ENCODE assay signal across 8 cellular contexts in the genomic region with DNA sequence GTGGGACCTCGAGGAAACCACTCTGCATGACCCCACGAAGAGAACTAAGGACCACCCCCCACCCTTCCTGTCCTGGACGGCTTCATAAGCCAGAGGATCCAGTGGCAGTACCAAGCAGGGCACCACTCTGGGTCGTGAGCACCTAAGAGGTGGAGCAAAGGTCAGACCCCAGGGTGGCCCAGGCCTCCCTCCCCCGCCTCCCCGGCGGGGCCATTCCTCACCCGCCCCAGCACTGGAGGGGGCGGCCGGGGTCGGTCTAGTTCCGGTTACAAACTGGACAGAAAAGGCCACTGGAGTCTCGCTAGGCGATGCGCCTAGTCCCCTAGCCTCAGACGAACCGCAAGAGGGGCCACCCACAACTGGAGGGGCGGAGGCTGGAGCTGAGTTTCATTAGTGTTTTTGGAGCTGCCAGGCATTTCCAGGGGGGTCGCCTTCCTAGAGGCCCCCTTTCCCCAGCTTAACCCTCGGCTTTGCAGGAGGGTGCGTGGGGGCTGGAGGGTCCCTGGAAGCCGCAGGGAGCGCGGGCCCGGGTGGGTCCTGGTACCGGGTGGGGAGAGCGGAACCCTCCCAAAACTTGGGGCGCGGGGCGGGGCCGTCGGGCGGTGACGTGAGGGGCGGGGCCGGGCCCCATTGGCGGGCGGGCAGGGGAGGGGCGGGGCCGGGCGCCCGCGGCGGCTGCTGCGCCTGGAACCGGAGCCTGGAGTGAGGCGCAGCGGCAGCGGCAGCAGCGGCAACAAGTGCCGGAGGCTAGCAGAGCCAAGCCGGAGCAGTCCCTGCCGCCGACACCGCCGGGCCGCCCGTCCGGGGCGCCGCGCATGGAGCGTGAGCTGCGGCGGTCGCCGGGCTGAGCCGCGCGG. TPM values are rescaled to one million over a fixed set of nuclear protein-coding genes. Genes with fewer than 3 reads are reported as not detected.
A peak's percentile ranks its signal among the peaks of the same experiment; 100 is the strongest.
DNase-seq lines count a peak whose midpoint lies in the region; ATAC-seq, FAIRE-seq and TF ChIP-seq lines count a peak whose summit lies in the region.

Gene B3GNT2 (plus strand): TSS at position 695 of the 857 bp plus-strand sequence. CDS start 26,106 bp downstream, outside the sequence.

- H3K4me1 ChIP-seq in kidney (ENCODE audit: control insufficient read depth in 1 of 2, insufficient read depth in 1 of 2, low read depth in 1 of 2, low read length in 2 of 2) = peaks cover 20 to 23% of the 10 kb centered on the region in 2 donors

- peak within 1 kb of the TSS; percentile 76 to 84 for H3K4me3 ChIP-seq in kidney (ENCODE audit: low read length in 2 of 2)

- DNase-seq in NCI-H1694 treated with DMSO at 0.1 percent for 48 hours (lab: John Stamatoyannopoulos, UW) = peak; percentile 39
- no peak for DNase-seq in NCI-H1694 (lab: John Stamatoyannopoulos, UW)
- DNase-seq in NCI-H2227 (lab: John Stamatoyannopoulos, UW; ENCODE audit: unreplicated experiment) = peak; percentile 80
- DNase-seq in activated CD4-positive, alpha-beta T cell treated with anti-CD3 and anti-CD28 coated beads for 24 hours (ENCODE audit: low read depth in 2 of 2) = peak; percentile 77 to 83
- DNase-seq in cerebellum (ENCODE audit: low spot score) = peak; percentile 53
- DNase-seq in kidney = peak; percentile 95
- peak; percentile 87 for DNase-seq in stimulated activated CD4-positive, alpha-beta T cell treated with anti-CD3 and anti-CD28 coated beads, Interleukin-15, amount 100 ng/mL, for 24 hours

- intact Hi-C loops in kidney (cut with DNase I) = no loop called here

- ATAC-seq in HG02798 (IDR thresholded peaks at IDR 0.05; ENCODE audit: poor library complexity, unreplicated experiment) = peak; percentile 68

- no peaks in the 10 kb centered on the region for H3K36me3 ChIP-seq in kidney (ENCODE audit: control insufficient read depth in 1 of 2, insufficient read depth in 2 of 2, low read length in 2 of 2)

- H3K9ac ChIP-seq in kidney (ENCODE audit: low read length in 2 of 2) = peak within 1 kb of the TSS; percentile 82 to 91

- FAIRE-seq in kidney (lab: Jason Lieb, UNC) = no peak

- TF ChIP-seq CTCF in kidney (IDR thresholded peaks at IDR 0.05; ENCODE audit: borderline replicate concordance, extremely low read depth, insufficient read depth) = no peak

- H3K27ac ChIP-seq in kidney (ENCODE audit: low read depth in 2 of 2, low read length in 2 of 2) = peak within 1 kb of the TSS; percentile 95 to 97

- H3K9me3 ChIP-seq in kidney (ENCODE audit: control insufficient read depth in 1 of 2, low read length in 2 of 2) = no peaks in the 10 kb centered on the region

RNA-seq across cellular contexts. Expression of gene B3GNT2, which starts in this region (rescaled TPM):
- 9.9 TPM for total RNA-seq in cerebellum
- 35.0 TPM for total RNA-seq in kidney
- polyA plus RNA-seq in kidney (ENCODE audit: insufficient read depth, low read depth, low replicate concordance) = 17.5 TPM
